23 cellular contexts compared by ENCODE assay signal in the genomic region with DNA sequence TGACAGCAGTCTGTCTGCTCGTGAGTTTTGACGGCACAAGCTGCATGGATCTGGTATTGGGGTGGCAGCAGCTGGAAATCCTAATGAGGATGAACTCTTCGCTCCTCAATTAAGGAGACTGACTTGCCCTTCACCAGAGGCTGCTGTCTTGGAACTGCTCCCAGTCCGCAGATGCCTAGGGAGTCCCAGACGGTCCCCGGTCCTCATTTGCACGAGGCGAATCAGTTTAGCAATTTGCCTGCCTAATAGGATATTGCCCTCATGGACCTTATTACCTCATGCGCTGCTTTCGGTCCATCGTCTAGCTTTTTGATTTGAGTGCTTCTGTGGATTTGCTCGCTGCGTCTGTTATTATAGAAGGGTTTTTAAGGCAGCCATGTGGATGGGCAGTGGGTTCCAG. TPM values are rescaled to one million over a fixed set of nuclear protein-coding genes. Genes with fewer than 3 reads are reported as not detected.
A peak's percentile ranks its signal among the peaks of the same experiment; 100 is the strongest.
DNase-seq lines count a peak whose midpoint lies in the region; FAIRE-seq and TF ChIP-seq lines count a peak whose summit lies in the region.
"Had no signal": no experiment of that assay in that cellular context is flagged by ENCODE, and none has a peak within 500 bp of the region (broad histone marks: within the 10 kb centered on the region; RNA-seq: fewer than 3 reads in every experiment).

No MANE protein-coding gene starts in this region.

- H3K36me3 ChIP-seq in colonic mucosa, result no peaks in the 10 kb centered on the region
- H3K36me3 ChIP-seq: neutrophil, right atrium auricular region had no signal

- H3K4me3 Mint-ChIP-seq in Calu3 (ENCODE audit: low read depth, unreplicated experiment) (no peak overlapping the region), osteocyte (ENCODE audit: unreplicated experiment) (no peak overlapping the region)
- H3K4me3 Mint-ChIP-seq in activated naive CD4-positive, alpha-beta T cell treated with anti-CD3 and anti-CD28 coated beads, Interleukin-2, amount 10 ng/mL, durations not matched to agents 7 days and 5 days, result no peak overlapping the region
- H3K4me3 Mint-ChIP-seq: activated CD4-positive, alpha-beta memory T cell treated with anti-CD3 and anti-CD28 coated beads, Interleukin-2, amount 10 ng/mL, durations not matched to agents 7 days and 5 days; stimulated activated naive CD8-positive, alpha-beta T cell treated with anti-CD3 and anti-CD28 coated beads, Interleukin-15, Interleukin-2, amounts not matched to agents 100 ng/mL and 50 ng/mL, for 24 hours; T-helper 1 cell treated with Interleukin-12 subunit alpha and Interleukin-12 subunit beta and Interleukin-4 antibody, amounts not matched to agents 30 μg/mL and 1 μg/mL, for 36 hours; WTC11 had no signal

- DNase-seq in Calu3 (no peak), NCI-H446 (lab: John Stamatoyannopoulos, UW) (peak; percentile 62 to 72), colonic mucosa (no peak), osteocyte (ENCODE audit: extremely low spot score, unreplicated experiment) (no peak), kidney glomerular epithelial cell (lab: John Stamatoyannopoulos, UW) (no peak), D721Med (ENCODE audit: insufficient read length, low spot score) (no peak), NAMALWA (ENCODE audit: low spot score) (no peak)
- DNase-seq in activated naive CD4-positive, alpha-beta T cell treated with anti-CD3 and anti-CD28 coated beads, Interleukin-2, amount 10 ng/mL, durations not matched to agents 7 days and 5 days, result no peak
- DNase-seq: activated CD4-positive, alpha-beta memory T cell treated with anti-CD3 and anti-CD28 coated beads, Interleukin-2, amount 10 ng/mL, durations not matched to agents 7 days and 5 days; activated naive CD4-positive, alpha-beta T cell treated with anti-CD3 and anti-CD28 coated beads, Interleukin-2, amount 50 U/mL, for 16 hours; activated T-cell treated with anti-CD3 and anti-CD28 coated beads, Interleukin-2, amount 50 U/mL, for 1 hour; COR-L47; KG1; Right ventricle myocardium superior; stimulated activated CD4-positive, alpha-beta T cell treated with anti-CD3 and anti-CD28 coated beads, Interleukin-1b, Interleukin-23, amount 100 ng/mL, for 48 hours had no signal

- CTCF ChIA-PET in Calu3 (lab: Charles Lee), result interaction anchor here (2.4 kb wide), 1 partner anchor 13 kb away, joined by 14 read pairs; no protein-coding TSS in a partner anchor
- CTCF ChIA-PET in activated naive CD4-positive, alpha-beta T cell treated with anti-CD3 and anti-CD28 coated beads, Interleukin-2, amount 10 ng/mL, durations not matched to agents 7 days and 5 days (lab: Charles Lee), result no interaction called here

- peaks cover 28% of the 10 kb centered on the region for H3K4me1 ChIP-seq in colonic mucosa

- H3K27me3 Mint-ChIP-seq in Calu3 (ENCODE audit: unreplicated experiment), result no peaks in the 10 kb centered on the region
- H3K27me3 Mint-ChIP-seq in osteocyte (ENCODE audit: unreplicated experiment), result no peaks in the 10 kb centered on the region
- H3K27me3 Mint-ChIP-seq in activated naive CD4-positive, alpha-beta T cell treated with anti-CD3 and anti-CD28 coated beads, Interleukin-2, amount 10 ng/mL, durations not matched to agents 7 days and 5 days, result peaks cover 13% of the 10 kb centered on the region

- no peak for FAIRE-seq in D721Med (lab: Jason Lieb, UNC)
- FAIRE-seq: astrocyte, islet of Langerhans had no signal

- H3K27me3 ChIP-seq in colonic mucosa, result no peaks in the 10 kb centered on the region
- H3K27me3 ChIP-seq: hepatocyte, neutrophil, right atrium auricular region had no signal

- no peaks in the 10 kb centered on the region for H3K9me3 Mint-ChIP-seq in Calu3 (ENCODE audit: low read depth, unreplicated experiment)
- no peaks in the 10 kb centered on the region for H3K9me3 Mint-ChIP-seq in osteocyte (ENCODE audit: unreplicated experiment)
- no peaks in the 10 kb centered on the region for H3K9me3 Mint-ChIP-seq in activated naive CD4-positive, alpha-beta T cell treated with anti-CD3 and anti-CD28 coated beads, Interleukin-2, amount 10 ng/mL, durations not matched to agents 7 days and 5 days
- H3K9me3 Mint-ChIP-seq: activated CD4-positive, alpha-beta memory T cell treated with anti-CD3 and anti-CD28 coated beads, Interleukin-2, amount 10 ng/mL, durations not matched to agents 7 days and 5 days; stimulated activated naive CD8-positive, alpha-beta T cell treated with anti-CD3 and anti-CD28 coated beads, Interleukin-15, Interleukin-2, amounts not matched to agents 100 ng/mL and 50 ng/mL, for 24 hours; T-helper 1 cell treated with Interleukin-12 subunit alpha and Interleukin-12 subunit beta and Interleukin-4 antibody, amounts not matched to agents 30 μg/mL and 1 μg/mL, for 36 hours; WTC11 had no signal

- no TSS peak for BruUV-seq in Calu3 (replicated peaks; lab: Mats Ljungman, UMichigan)

- no peaks in the 10 kb centered on the region for H3K9me3 ChIP-seq in colonic mucosa
- H3K9me3 ChIP-seq: neutrophil, right atrium auricular region had no signal

- H3K4me3 ChIP-seq in colonic mucosa, result no peak overlapping the region
- H3K4me3 ChIP-seq: hepatocyte, right atrium auricular region had no signal

- H3K27ac ChIP-seq in colonic mucosa, result peak overlapping the region; percentile 76
- H3K27ac ChIP-seq: hepatocyte, neutrophil had no signal

- peak overlapping the region; percentile 7 to 13 for H3K9ac ChIP-seq in colonic mucosa (ENCODE audit: low read depth in 2 of 2, low read length in 2 of 2)

- H3K36me3 Mint-ChIP-seq in Calu3 (ENCODE audit: insufficient read depth, unreplicated experiment) (peaks cover 46% of the 10 kb centered on the region), osteocyte (ENCODE audit: unreplicated experiment) (no peaks in the 10 kb centered on the region)
- H3K36me3 Mint-ChIP-seq in activated naive CD4-positive, alpha-beta T cell treated with anti-CD3 and anti-CD28 coated beads, Interleukin-2, amount 10 ng/mL, durations not matched to agents 7 days and 5 days, result no peaks in the 10 kb centered on the region
- H3K36me3 Mint-ChIP-seq: WTC11 had no signal

- H3K27ac Mint-ChIP-seq in Calu3 (ENCODE audit: unreplicated experiment) (peak overlapping the region; percentile 76), osteocyte (ENCODE audit: unreplicated experiment) (peak overlapping the region; percentile 98)
- H3K27ac Mint-ChIP-seq in activated naive CD4-positive, alpha-beta T cell treated with anti-CD3 and anti-CD28 coated beads, Interleukin-2, amount 10 ng/mL, durations not matched to agents 7 days and 5 days, result no peak overlapping the region
- H3K27ac Mint-ChIP-seq: activated CD4-positive, alpha-beta memory T cell treated with anti-CD3 and anti-CD28 coated beads, Interleukin-2, amount 10 ng/mL, durations not matched to agents 7 days and 5 days; stimulated activated naive CD8-positive, alpha-beta T cell treated with anti-CD3 and anti-CD28 coated beads, Interleukin-15, Interleukin-2, amounts not matched to agents 100 ng/mL and 50 ng/mL, for 24 hours; T-helper 1 cell treated with Interleukin-12 subunit alpha and Interleukin-12 subunit beta and Interleukin-4 antibody, amounts not matched to agents 30 μg/mL and 1 μg/mL, for 36 hours; WTC11 had no signal

- intact Hi-C loops in Calu3 (cut with micrococcal nuclease; ENCODE audit: unreplicated experiment) (loop anchor here (5.0 kb wide), 1 partner anchor 40 kb away; no protein-coding TSS in a partner anchor), colonic mucosa (cut with DNase I) (no loop called here)

- H3K4me1 Mint-ChIP-seq in Calu3 (ENCODE audit: low read depth, unreplicated experiment) (peaks cover 86% of the 10 kb centered on the region), osteocyte (ENCODE audit: unreplicated experiment) (peaks cover 89% of the 10 kb centered on the region)
- no peaks in the 10 kb centered on the region for H3K4me1 Mint-ChIP-seq in activated naive CD4-positive, alpha-beta T cell treated with anti-CD3 and anti-CD28 coated beads, Interleukin-2, amount 10 ng/mL, durations not matched to agents 7 days and 5 days

- TF ChIP-seq CTCF in Calu3 (IDR thresholded peaks at IDR 0.05; ENCODE audit: unreplicated experiment) (no peak), colonic mucosa (IDR thresholded peaks at IDR 0.05) (no peak), osteocyte (IDR thresholded peaks at IDR 0.05) (no peak), D721Med (IDR thresholded peaks at IDR 0.05; ENCODE audit: insufficient read depth, missing control alignments) (no peak)

RNA-seq across cellular contexts. Expression of gene ASAP2, which starts 40.6 kb away (rescaled TPM):
- total RNA-seq in Calu3 (2022), result 75.1 and 78.6 TPM in 2 replicates
- 10 to 100 TPM; 58.1 to 61.7 TPM for total RNA-seq in colonic mucosa
- 91.0 and 94.7 TPM in 2 replicates for total RNA-seq in osteocyte

Comparison
In these comparisons a context has a peak if more than half of its experiments do, and no peak if none do; other contexts are left out.
1. DNase-seq: peak in NCI-H446 (2 of 2); none in Calu3 (single experiment), colonic mucosa (single experiment), osteocyte (single experiment), kidney glomerular epithelial cell (single experiment), D721Med (single experiment), activated naive CD4-positive, alpha-beta T cell treated with anti-CD3 and anti-CD28 coated beads, Interleukin-2, amount 10 ng/mL, durations not matched to agents 7 days and 5 days (single experiment) and NAMALWA (single experiment).